In genomic region chr22:25402160-25402500, GRCh38 we compare ENCODE assay signal across 17 cellular contexts.
A peak's percentile ranks its signal among the peaks of the same experiment; 100 is the strongest.
DNase-seq lines count a peak whose midpoint lies in the region; ATAC-seq and TF ChIP-seq lines count a peak whose summit lies in the region.
"Had no signal": no experiment of that assay in that cellular context is flagged by ENCODE, and none has a peak within 500 bp of the region (broad histone marks: within the 10 kb centered on the region; RNA-seq: fewer than 3 reads in every experiment).

No MANE protein-coding gene starts in this region.

- H3K27me3 ChIP-seq in skeletal muscle tissue (ENCODE audit: control insufficient read depth in 3 of 3, insufficient read depth in 3 of 3, low read length in 3 of 3): no peaks in the 10 kb centered on the region
- H3K27me3 ChIP-seq: esophagus squamous epithelium, tibial artery had no signal

- DNase-seq in DMS53 (lab: John Stamatoyannopoulos, UW) (peak; percentile 0), DMS53 treated with DMSO at 0.1 percent for 48 hours (lab: John Stamatoyannopoulos, UW; ENCODE audit: unreplicated experiment) (no peak), LNCaP clone FGC (ENCODE audit: low read depth) (no peak), epithelial cell of proximal tubule (ENCODE audit: low read depth) (no peak), NCI-H2227 (lab: John Stamatoyannopoulos, UW; ENCODE audit: unreplicated experiment) (no peak)
- DNase-seq: activated CD4-positive, alpha-beta T cell treated with anti-CD3 and anti-CD28 coated beads for 1 hour; activated gamma-delta T cell; central memory CD4-positive, alpha-beta T cell; DMS79; esophagus squamous epithelium; midbrain; NCI-H524; tibial artery had no signal

- peak overlapping the region in 1 of 3 donors; percentile 60 for H3K9ac ChIP-seq in skeletal muscle tissue (ENCODE audit: low read depth in 1 of 3, low read length in 3 of 3)

- H3K4me1 ChIP-seq in skeletal muscle tissue (ENCODE audit: control insufficient read depth in 3 of 3, insufficient read depth in 3 of 3, low read length in 3 of 3): peaks cover 30 to 40% (median 34%) of the 10 kb centered on the region in 3 donors

- no peak for ATAC-seq in GM18858 (IDR thresholded peaks at IDR 0.05; ENCODE audit: unreplicated experiment)
- no peak for ATAC-seq in GM19397 (IDR thresholded peaks at IDR 0.05; ENCODE audit: unreplicated experiment)

- peak overlapping the region; percentile 71 for H3K27ac ChIP-seq in skeletal muscle tissue (ENCODE audit: low read depth, low read length)
- H3K27ac ChIP-seq: 22Rv1 had no signal

- H3K36me3 ChIP-seq in skeletal muscle tissue (ENCODE audit: control insufficient read depth in 3 of 3, insufficient read depth in 3 of 3, low read length in 3 of 3): no peaks in the 10 kb centered on the region
- H3K36me3 ChIP-seq: esophagus squamous epithelium, tibial artery had no signal

- TF ChIP-seq CTCF in LNCaP clone FGC (IDR thresholded peaks at IDR 0.05; ENCODE audit: control insufficient read depth, extremely low read depth, insufficient read depth) (no peak), epithelial cell of proximal tubule (conservative IDR thresholded peaks at IDR 0.05; ENCODE audit: low read depth, low read length) (no peak)

- H3K4me3 ChIP-seq in LNCaP clone FGC (ENCODE audit: low read depth, low read length): peak overlapping the region; percentile 73
- H3K4me3 ChIP-seq in epithelial cell of proximal tubule (ENCODE audit: low read depth, low read length): peak overlapping the region; percentile 73
- no peak overlapping the region for H3K4me3 ChIP-seq in skeletal muscle tissue (ENCODE audit: low read length in 3 of 3)
- H3K4me3 ChIP-seq: tibial artery had no signal

- no peaks in the 10 kb centered on the region for H3K9me3 ChIP-seq in skeletal muscle tissue (ENCODE audit: control insufficient read depth in 3 of 3, low read length in 3 of 3)
- H3K9me3 ChIP-seq: esophagus squamous epithelium, tibial artery had no signal

Comparison
In these comparisons a context has a peak if more than half of its experiments do, and no peak if none do; other contexts are left out.
1. H3K4me3 ChIP-seq: peak in LNCaP clone FGC (single experiment) and epithelial cell of proximal tubule (single experiment); none in skeletal muscle tissue (0 of 3).